ENCODE assay signal across 20 cellular contexts in the genomic region with DNA sequence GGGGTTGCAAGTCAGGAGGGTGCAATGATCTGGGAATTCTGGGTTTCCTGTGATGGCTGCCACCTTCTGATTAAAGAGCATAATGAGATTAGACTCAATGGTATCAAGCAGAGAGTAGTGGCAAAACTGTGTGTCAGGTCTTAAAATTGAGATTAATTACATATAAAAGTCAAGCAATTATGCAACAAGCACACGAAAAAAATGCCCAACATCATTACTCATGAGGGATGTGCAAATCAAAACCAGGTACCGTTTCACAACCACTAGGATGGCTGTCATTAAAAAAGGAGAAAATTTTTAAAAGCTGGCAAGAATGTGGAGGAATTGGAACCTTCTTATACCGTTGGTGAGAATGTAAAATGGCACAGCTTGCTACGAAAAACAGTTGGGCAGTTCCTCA.
"Had no signal": no experiment of that assay in that cellular context is flagged by ENCODE, and none has a peak within 500 bp of the region (broad histone marks: within the 10 kb centered on the region; RNA-seq: fewer than 3 reads in every experiment).

No MANE protein-coding gene starts in this region.

- ATAC-seq: activated CD8-positive, alpha-beta T cell treated with anti-CD3 and anti-CD28 coated beads for 36 hours; psoas muscle; sciatic nerve; stimulated activated naive CD8-positive, alpha-beta T cell treated with anti-CD3 and anti-CD28 coated beads, Interleukin-15, amount 100 ng/mL, for 72 hours; T-helper 17 cell had no signal

- H3K27ac Mint-ChIP-seq: activated B cell treated with CpG ODN at 0.5 μM for 24 hours; activated CD8-positive, alpha-beta T cell treated with anti-CD3 and anti-CD28 coated beads for 36 hours; endodermal cell; nephron progenitor cell; T-helper 17 cell; type B pancreatic cell had no signal

- H3K36me3 ChIP-seq: cardiac muscle cell, spleen had no signal

- H3K9me3 ChIP-seq: psoas muscle had no signal

- H3K36me3 Mint-ChIP-seq: activated naive CD8-positive, alpha-beta T cell treated with anti-CD3 and anti-CD28 coated beads, Interleukin-2, amount 10 ng/mL, durations not matched to agents 7 days and 5 days; type B pancreatic cell had no signal

- H3K4me1 Mint-ChIP-seq: activated naive CD8-positive, alpha-beta T cell treated with anti-CD3 and anti-CD28 coated beads, Interleukin-2, amount 10 ng/mL, durations not matched to agents 7 days and 5 days had no signal

- H3K27me3 Mint-ChIP-seq: activated B cell treated with CpG ODN at 0.5 μM for 24 hours, type B pancreatic cell had no signal

- H3K27me3 ChIP-seq: cardiac muscle cell, dorsolateral prefrontal cortex, spleen had no signal

- H3K27ac ChIP-seq: cardiac muscle cell, dorsolateral prefrontal cortex, psoas muscle, spleen had no signal

- H3K4me3 Mint-ChIP-seq: activated B cell treated with CpG ODN at 0.5 μM for 24 hours; activated CD8-positive, alpha-beta T cell treated with anti-CD3 and anti-CD28 coated beads for 36 hours; activated naive CD8-positive, alpha-beta T cell treated with anti-CD3 and anti-CD28 coated beads, Interleukin-2, amount 10 ng/mL, durations not matched to agents 7 days and 5 days; endodermal cell; nephron progenitor cell; stimulated activated naive CD8-positive, alpha-beta T cell treated with anti-CD3 and anti-CD28 coated beads, Interleukin-15, amount 100 ng/mL, for 72 hours; T-helper 17 cell; type B pancreatic cell had no signal

- H3K4me3 ChIP-seq: cardiac muscle cell, dorsolateral prefrontal cortex, psoas muscle, spleen had no signal

- H3K4me1 ChIP-seq: psoas muscle had no signal

- DNase-seq: activated B cell treated with CpG ODN at 0.5 μM for 24 hours; activated CD4-positive, alpha-beta T cell treated with anti-CD3 and anti-CD28 coated beads for 48 hours; activated CD8-positive, alpha-beta memory T cell treated with anti-CD3 and anti-CD28 coated beads, Interleukin-2, amount 50 U/mL, for 4 hours; activated CD8-positive, alpha-beta T cell treated with anti-CD3 and anti-CD28 coated beads for 36 hours; activated gamma-delta T cell treated with Interleukin-2 at 50 U/mL for 16 hours; activated naive CD8-positive, alpha-beta T cell treated with anti-CD3 and anti-CD28 coated beads, Interleukin-2, amount 10 ng/mL, durations not matched to agents 7 days and 5 days; activated T-cell treated with anti-CD3 and anti-CD28 coated beads, Interleukin-2, amount 50 U/mL, for 48 hours; dorsolateral prefrontal cortex; endodermal cell; foreskin melanocyte; kidney glomerular epithelial cell; nephron progenitor cell; occipital lobe; psoas muscle; spleen; stimulated activated naive CD8-positive, alpha-beta T cell treated with anti-CD3 and anti-CD28 coated beads, Interleukin-15, amount 100 ng/mL, for 72 hours; T-helper 17 cell had no signal
